In the genomic region with DNA sequence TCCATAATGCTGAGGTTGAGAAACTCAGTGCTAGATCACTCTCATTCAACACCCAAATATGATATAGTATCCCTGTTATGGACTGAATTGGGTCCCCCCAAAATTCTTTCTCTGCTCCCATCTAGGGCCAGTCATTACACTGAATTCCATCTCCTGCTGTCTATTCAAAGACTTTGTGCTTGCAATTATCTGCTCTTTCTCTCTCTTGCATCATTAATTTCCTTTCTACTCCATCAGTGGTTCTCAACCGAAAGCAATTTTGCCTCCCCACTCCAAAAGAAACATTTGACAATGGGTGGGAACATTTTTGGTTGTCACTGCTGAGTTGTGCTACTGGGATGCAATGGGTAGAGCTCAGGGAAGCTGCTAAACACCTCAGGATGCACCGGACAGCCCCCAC, we compare ENCODE assay signal across 16 cellular contexts.
A peak's percentile ranks its signal among the peaks of the same experiment; 100 is the strongest.
DNase-seq lines count a peak whose midpoint lies in the region; FAIRE-seq and TF ChIP-seq lines count a peak whose summit lies in the region.
"Had no signal": no experiment of that assay in that cellular context is flagged by ENCODE, and none has a peak within 500 bp of the region (broad histone marks: within the 10 kb centered on the region; RNA-seq: fewer than 3 reads in every experiment).

No MANE protein-coding gene starts in this region.

- POLR2A ChIA-PET in H1 (lab: Charles Lee; ENCODE audit: partially characterized antibody), result interaction anchor here (1.3 kb wide), 1 partner anchor 268 kb away, joined by 4 read pairs; no protein-coding TSS in a partner anchor

- no peaks in the 10 kb centered on the region; the same call in 1 of the 2 replicates for H3K23me2 ChIP-seq in H1 (ENCODE audit: low read depth, low read length)

- H3K4me1 ChIP-seq in HUES48 (ENCODE audit: control insufficient read depth, insufficient read depth, low read length) (peaks cover 26% of the 10 kb centered on the region), H1 (replicated peaks in 1 of 4; ENCODE audit: control insufficient read depth in 3 of 4, insufficient read depth in 4 of 4, low read length in 3 of 4) (peaks cover 0 to 18% (median 10%) of the 10 kb centered on the region in 4 experiments; a peak in 4 of 7 replicates)
- H3K4me1 ChIP-seq: BLaER1, Caco-2 had no signal

- no peak overlapping the region for H3K14ac ChIP-seq in H1 (ENCODE audit: insufficient read length)

- H4K20me1 ChIP-seq in H1 (replicated peaks in 1 of 2; ENCODE audit: control insufficient read depth in 1 of 2, insufficient read depth in 2 of 2, low read length in 2 of 2), result no peaks in the 10 kb centered on the region
- H4K20me1 ChIP-seq: BLaER1 had no signal

- H3K79me2 ChIP-seq in H1 (ENCODE audit: control insufficient read depth in 1 of 2, insufficient read depth in 2 of 2, low read length in 2 of 2), result no peaks in the 10 kb centered on the region

- H2AK5ac ChIP-seq in H1 (ENCODE audit: low read depth, low read length), result no peak overlapping the region

- H3K79me1 ChIP-seq in H1 (ENCODE audit: low read depth, low read length), result no peaks in the 10 kb centered on the region

- no peak overlapping the region for H3K23ac ChIP-seq in H1 (ENCODE audit: insufficient read length)

- no peak overlapping the region for H2BK120ac ChIP-seq in H1 (replicated peaks; ENCODE audit: low read depth, low read length)

- DNase-seq in SW480 (ENCODE audit: low spot score) (peak; percentile 2), H1 (ENCODE audit: low read depth in 1 of 2, low spot score in 2 of 2) (peak in 1 of 2 experiments; percentile 41), glomerular visceral epithelial cell (ENCODE audit: extremely low spot score) (no peak), KG1 (lab: John Stamatoyannopoulos, UW) (no peak)
- DNase-seq in stimulated activated CD4-positive, alpha-beta T cell treated with anti-CD3 and anti-CD28 coated beads, Interleukin-4, amount 100 ng/mL, for 1 hour, result no peak
- DNase-seq: Caco-2; CD4-positive, CD25-positive, alpha-beta regulatory T cell; CD8-positive, alpha-beta T cell; DMS153; DND-41; H9 had no signal

- H4K5ac ChIP-seq in H1 (ENCODE audit: insufficient read length, low read depth, low read length), result no peak overlapping the region

- H2BK20ac ChIP-seq in H1 (ENCODE audit: low read length), result peak overlapping the region; percentile 74; the same call in 1 of the 2 replicates

- H3K27ac ChIP-seq in HUES48 (ENCODE audit: low read depth, low read length), result peak overlapping the region; percentile 43
- no peak overlapping the region for H3K27ac ChIP-seq in H1 (ENCODE audit: low read depth, low read length)
- H3K27ac ChIP-seq: BLaER1, C4-2B had no signal

- H3K4ac ChIP-seq in H1 (replicated peaks; ENCODE audit: insufficient read length, low read depth, low read length), result no peak overlapping the region

- peak overlapping the region; percentile 72; the same call in 1 of the 2 replicates for H2BK5ac ChIP-seq in H1 (ENCODE audit: low read depth, low read length)

- no peaks in the 10 kb centered on the region for H3K36me3 ChIP-seq in HUES48 (ENCODE audit: control insufficient read depth, insufficient read depth, low read length)
- no peaks in the 10 kb centered on the region for H3K36me3 ChIP-seq in H1 (ENCODE audit: control insufficient read depth in 2 of 4, insufficient read depth in 4 of 4, low read length in 3 of 4)
- H3K36me3 ChIP-seq: BLaER1 had no signal

- H3K4me2 ChIP-seq in H1 (ENCODE audit: insufficient read depth in 1 of 2, low read depth in 2 of 2, low read length in 2 of 2), result peak overlapping the region in 1 of 2 experiments; percentile 16; a peak in 1 of 4 replicates
- H3K4me2 ChIP-seq: BLaER1 had no signal

- no peak overlapping the region for H3K56ac ChIP-seq in H1 (replicated peaks; ENCODE audit: insufficient read length, low read depth, low read length)

- TF ChIP-seq POLR2A in H1 (IDR thresholded peaks at IDR 0.05; ENCODE audit: control extremely low read depth in 1 of 2, low read depth in 2 of 2, low read length in 2 of 2), result no peak

- H2BK15ac ChIP-seq in H1 (ENCODE audit: low read length), result no peak overlapping the region

- no peak for TF ChIP-seq EP300 in H1 (IDR thresholded peaks at IDR 0.05; ENCODE audit: borderline replicate concordance in 1 of 2, low read depth in 2 of 2, low read length in 2 of 2)

- no peak for FAIRE-seq in H1 (lab: Jason Lieb, UNC)
- FAIRE-seq: G401.6, GM12892 had no signal

- no peak for TF ChIP-seq RAD21 in H1 (IDR thresholded peaks at IDR 0.05 in 1 of 2, conservative IDR thresholded peaks at IDR 0.05 in 1 of 2; ENCODE audit: low read depth in 2 of 2, low read length in 2 of 2)

- H2BK12ac ChIP-seq in H1 (ENCODE audit: low read depth, low read length), result no peak overlapping the region

- H3K4me3 ChIP-seq in HUES48 (ENCODE audit: low read depth, low read length) (no peak overlapping the region), H1 (ENCODE audit: extremely low read depth in 1 of 4, insufficient read depth in 2 of 4, low read depth in 3 of 4, low read length in 4 of 4) (no peak overlapping the region)
- H3K4me3 ChIP-seq: BLaER1 had no signal

- no peak for TF ChIP-seq CTCF in H1 (IDR thresholded peaks at IDR 0.05; ENCODE audit: control extremely low read depth in 1 of 3, insufficient read depth in 1 of 3, low read depth in 1 of 3, low read length in 3 of 3)

- no peak overlapping the region for H2AFZ ChIP-seq in H1 (ENCODE audit: low read length)

- WGBS in H1 (ENCODE audit: extremely low coverage in 1 of 2, insufficient coverage in 1 of 2, insufficient read length in 1 of 2, insufficient replicate concordance in 2 of 2, low coverage in 1 of 2, low lambda C conversion rate in 2 of 2, missing lambda C conversion rate in 1 of 2), 2 experiments, result 85% methylated on average over 2 of the region's 2 CpGs; no CpG with 5 or more reads in 1 of the 2 experiments

- CTCF ChIA-PET in H1 (lab: Charles Lee; ENCODE audit: partially characterized antibody), result interaction anchor here (1.0 to 1.4 kb wide), 3 partner anchors 18 to 286 kb away, joined by 3 to 4 read pairs (median 3); no protein-coding TSS in a partner anchor

- H3K9ac ChIP-seq in HUES48 (ENCODE audit: low read depth, low read length) (no peak overlapping the region), H1 (replicated peaks in 1 of 4; ENCODE audit: extremely low read depth in 1 of 4, low read depth in 3 of 4, low read length in 3 of 4) (no peak overlapping the region)
- H3K9ac ChIP-seq: BLaER1 had no signal

- H3K9me3 ChIP-seq in HUES48 (ENCODE audit: control insufficient read depth, insufficient read depth, low read length) (peaks cover 6% of the 10 kb centered on the region; the same call in 1 of the 2 replicates), H1 (ENCODE audit: insufficient read depth in 2 of 2, low read depth in 1 of 2, low read length in 1 of 2) (no peaks in the 10 kb centered on the region)
- H3K9me3 ChIP-seq: BLaER1, Caco-2 had no signal

- H3K27me3 ChIP-seq in HUES48 (ENCODE audit: control insufficient read depth, insufficient read depth, low read length), result no peaks in the 10 kb centered on the region
- no peaks in the 10 kb centered on the region for H3K27me3 ChIP-seq in H1 (replicated peaks in 1 of 4; ENCODE audit: control insufficient read depth in 3 of 4, extremely low read depth in 1 of 4, insufficient read depth in 3 of 4, low read length in 3 of 4)
- H3K27me3 ChIP-seq: BLaER1 had no signal

- H4K8ac ChIP-seq in H1 (ENCODE audit: extremely low read depth, insufficient read depth, low read length), result no peak overlapping the region

- no peak overlapping the region for H4K91ac ChIP-seq in H1 (replicated peaks; ENCODE audit: insufficient read length, low read length)

- H3K18ac ChIP-seq in H1 (ENCODE audit: extremely low read depth, low read length), result no peak overlapping the region

TF ChIP-seq in H1, 55 proteins besides CTCF, POLR2A, EP300 and RAD21:
- TF ChIP-seq CHD1 (IDR thresholded peaks at IDR 0.05; ENCODE audit: low read depth, low read length) (no peak), ASH2L (IDR thresholded peaks at IDR 0.05; ENCODE audit: low read length) (no peak), FOSL1 (IDR thresholded peaks at IDR 0.05; ENCODE audit: insufficient read depth, low read depth, low read length) (no peak), NRF1 (IDR thresholded peaks at IDR 0.05; ENCODE audit: low read depth, low read length) (no peak), KDM5A (IDR thresholded peaks at IDR 0.05; ENCODE audit: low read length) (no peak), SIN3A (conservative IDR thresholded peaks at IDR 0.05 in 1 of 2, IDR thresholded peaks at IDR 0.05 in 1 of 2; ENCODE audit: low read depth in 1 of 2, low read length in 2 of 2) (no peak), PHF8 (conservative IDR thresholded peaks at IDR 0.05; ENCODE audit: low read depth, low read length) (no peak)
- TF ChIP-seq, protein P1, sequence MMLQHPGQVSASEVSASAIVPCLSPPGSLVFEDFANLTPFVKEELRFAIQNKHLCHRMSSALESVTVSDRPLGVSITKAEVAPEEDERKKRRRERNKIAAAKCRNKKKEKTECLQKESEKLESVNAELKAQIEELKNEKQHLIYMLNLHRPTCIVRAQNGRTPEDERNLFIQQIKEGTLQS (IDR thresholded peaks at IDR 0.05; ENCODE audit: insufficient read depth, low read depth, low read length), result no peak
- TF ChIP-seq, protein P2, sequence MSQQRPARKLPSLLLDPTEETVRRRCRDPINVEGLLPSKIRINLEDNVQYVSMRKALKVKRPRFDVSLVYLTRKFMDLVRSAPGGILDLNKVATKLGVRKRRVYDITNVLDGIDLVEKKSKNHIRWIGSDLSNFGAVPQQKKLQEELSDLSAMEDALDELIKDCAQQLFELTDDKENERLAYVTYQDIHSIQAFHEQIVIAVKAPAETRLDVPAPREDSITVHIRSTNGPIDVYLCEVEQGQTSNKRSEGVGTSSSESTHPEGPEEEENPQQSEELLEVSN (IDR thresholded peaks at IDR 0.05), result no peak
